ENCODE assay signal across 17 cellular contexts in genomic region chr18:55430026-55430425, GRCh38.
"Had no signal": no experiment of that assay in that cellular context is flagged by ENCODE, and none has a peak within 500 bp of the region (broad histone marks: within the 10 kb centered on the region; RNA-seq: fewer than 3 reads in every experiment).

No MANE protein-coding gene starts in this region.

- H3K36me3 ChIP-seq: gastroesophageal sphincter, neutrophil had no signal

- H3K27ac ChIP-seq: body of pancreas, coronary artery, gastroesophageal sphincter, neutrophil had no signal

- H3K4me3 ChIP-seq: body of pancreas, coronary artery, gastroesophageal sphincter had no signal

- H3K27me3 ChIP-seq: body of pancreas, gastroesophageal sphincter, neutrophil had no signal

- DNase-seq: activated CD4-positive, alpha-beta memory T cell treated with anti-CD3 and anti-CD28 coated beads, Interleukin-2, amount 10 ng/mL, durations not matched to agents 7 days and 5 days; activated CD4-positive, alpha-beta T cell treated with anti-CD3 and anti-CD28 coated beads for 4 hours; activated effector memory CD4-positive, alpha-beta T cell treated with anti-CD3 and anti-CD28 coated beads, Interleukin-2, amount 50 U/mL, for 16 hours; activated T-cell treated with anti-CD3 and anti-CD28 coated beads, Interleukin-2, amount 50 U/mL, for 24 hours; amniotic stem cell; body of pancreas; central memory CD4-positive, alpha-beta T cell; effector memory CD4-positive, alpha-beta T cell; left colon; naive B cell; T-helper 2 cell had no signal

- ATAC-seq: activated naive CD4-positive, alpha-beta T cell treated with anti-CD3 and anti-CD28 coated beads, Interleukin-2, amount 50 U/mL, for 72 hours; body of pancreas; gastroesophageal sphincter; left colon; stimulated activated effector memory CD8-positive, alpha-beta T cell treated with anti-CD3 and anti-CD28 coated beads, Interleukin-12 subunit alpha, Interleukin-12 subunit beta, amount 100 ng/mL, for 72 hours had no signal

- H3K9me3 ChIP-seq: body of pancreas, gastroesophageal sphincter, neutrophil had no signal

- FAIRE-seq: islet of Langerhans had no signal

- H3K4me1 ChIP-seq: body of pancreas had no signal
